In genomic region chr6:28399370-28400121, GRCh38 we compare ENCODE assay signal across 8 cellular contexts. TPM values are rescaled to one million over a fixed set of nuclear protein-coding genes. Genes with fewer than 3 reads are reported as not detected.
DNase-seq lines count a peak whose midpoint lies in the region; ATAC-seq and TF ChIP-seq lines count a peak whose summit lies in the region.

ZSCAN12 (minus strand) TSS chr6:28399747; CDS start chr6:28398405, 1,342 bp downstream.

- no peak within 1 kb of the TSS for H3K4me3 Mint-ChIP-seq in Caco-2 (ENCODE audit: unreplicated experiment)

- peak; percentile 60 for TF ChIP-seq CTCF in GM12864 (IDR thresholded peaks at IDR 0.05; ENCODE audit: low read depth, low read length, missing control alignments)
- peak; percentile 81 for TF ChIP-seq CTCF in brain microvascular endothelial cell (IDR thresholded peaks at IDR 0.05; ENCODE audit: low read depth, low read length, missing control alignments)
- no peak for TF ChIP-seq CTCF in Caco-2 (IDR thresholded peaks at IDR 0.05; ENCODE audit: insufficient read depth in 1 of 2, low read depth in 1 of 2, low read length in 1 of 2, severe bottlenecking in 1 of 2, unreplicated experiment in 1 of 2)

- POLR2A ChIA-PET in Caco-2 (lab: Charles Lee), result no interaction called here

- peak within 1 kb of the TSS; percentile 92 for H3K4me3 ChIP-seq in GM12864 (ENCODE audit: low read depth, low read length)
- H3K4me3 ChIP-seq in brain microvascular endothelial cell (ENCODE audit: low read depth, low read length), result peak within 1 kb of the TSS; percentile 97
- H3K4me3 ChIP-seq in iPS-18a (ENCODE audit: low read length), result peak within 1 kb of the TSS; percentile 98
- H3K4me3 ChIP-seq in skeletal muscle satellite cell (ENCODE audit: low read length), result peak within 1 kb of the TSS; percentile 93
- no peak within 1 kb of the TSS for H3K4me3 ChIP-seq in Caco-2 (ENCODE audit: low read depth, low read length)

- BruUV-seq in Caco-2 (replicated peaks; lab: Mats Ljungman, UMichigan), result no TSS peak

- intact Hi-C loops in Caco-2 (cut with micrococcal nuclease; ENCODE audit: unreplicated experiment), result no loop called here

- H3K27me3 Mint-ChIP-seq in Caco-2 (ENCODE audit: insufficient read depth, unreplicated experiment), result peaks cover 7% of the 10 kb centered on the region

- H3K27ac Mint-ChIP-seq in Caco-2 (ENCODE audit: unreplicated experiment), result no peak within 1 kb of the TSS

- no peaks in the 10 kb centered on the region for H3K27me3 ChIP-seq in brain microvascular endothelial cell (replicated peaks)
- H3K27me3 ChIP-seq in iPS-18a (ENCODE audit: control insufficient read depth, insufficient read depth, low read length), result peaks cover 22% of the 10 kb centered on the region
- peaks cover 8% of the 10 kb centered on the region for H3K27me3 ChIP-seq in skeletal muscle satellite cell (ENCODE audit: control insufficient read depth, insufficient read depth, low read length)
- no peaks in the 10 kb centered on the region for H3K27me3 ChIP-seq in Caco-2 (replicated peaks; ENCODE audit: control insufficient read depth, insufficient read depth, low read length)

- CTCF ChIA-PET in Caco-2 (lab: Charles Lee), result no interaction called here

- no peaks in the 10 kb centered on the region for H3K9me3 ChIP-seq in iPS-18a (ENCODE audit: control insufficient read depth, low read depth, low read length)
- H3K9me3 ChIP-seq in skeletal muscle satellite cell (replicated peaks; ENCODE audit: low read length), result no peaks in the 10 kb centered on the region
- H3K9me3 ChIP-seq in Caco-2, result no peaks in the 10 kb centered on the region

- H3K36me3 Mint-ChIP-seq in Caco-2 (ENCODE audit: insufficient read depth, unreplicated experiment), result no peaks in the 10 kb centered on the region

- H3K4me1 ChIP-seq in iPS-18a (ENCODE audit: control insufficient read depth, low read depth, low read length), result peaks cover 6% of the 10 kb centered on the region
- peaks cover 13% of the 10 kb centered on the region for H3K4me1 ChIP-seq in skeletal muscle satellite cell (ENCODE audit: control insufficient read depth, insufficient read depth, low read length)
- no peaks in the 10 kb centered on the region for H3K4me1 ChIP-seq in Caco-2

- peak; percentile 83 for DNase-seq in GM12864 (ENCODE audit: low read depth)
- DNase-seq in NCI-H146 treated with DMSO at 0.1 percent for 48 hours (lab: John Stamatoyannopoulos, UW; ENCODE audit: unreplicated experiment), result peak; percentile 79
- DNase-seq in UCSD-AML1 (lab: John Stamatoyannopoulos, UW; ENCODE audit: unreplicated experiment), result peak; percentile 62
- DNase-seq in brain microvascular endothelial cell, result peak; percentile 73
- no peak for DNase-seq in Caco-2

- in situ Hi-C loops in brain microvascular endothelial cell (cut with HindIII; ENCODE audit: low pct_ligation_motif_present, low sequenced_read_pairs), result no loop called here

- H3K4me2 ChIP-seq in skeletal muscle satellite cell (ENCODE audit: low read length), result peak within 1 kb of the TSS; percentile 95

- H3K27ac ChIP-seq in brain microvascular endothelial cell, result peak within 1 kb of the TSS; percentile 43
- H3K27ac ChIP-seq in iPS-18a (ENCODE audit: low read length), result peak within 1 kb of the TSS; percentile 85

- no peaks in the 10 kb centered on the region for H3K9me3 Mint-ChIP-seq in Caco-2 (ENCODE audit: unreplicated experiment)

- H3K36me3 ChIP-seq in brain microvascular endothelial cell (replicated peaks), result peaks cover 6% of the 10 kb centered on the region
- peaks cover 18% of the 10 kb centered on the region for H3K36me3 ChIP-seq in iPS-18a (ENCODE audit: control insufficient read depth, low read depth, low read length)
- H3K36me3 ChIP-seq in skeletal muscle satellite cell (ENCODE audit: insufficient read depth, low read length), result peaks cover 11% of the 10 kb centered on the region
- H3K36me3 ChIP-seq in Caco-2 (ENCODE audit: control insufficient read depth, insufficient read depth, low read length), result no peaks in the 10 kb centered on the region

- H3K9ac ChIP-seq in iPS-18a (ENCODE audit: low read length) (peak within 1 kb of the TSS; percentile 98), skeletal muscle satellite cell (ENCODE audit: low read depth, low read length) (peak within 1 kb of the TSS; percentile 93)

- peak; percentile 91 for ATAC-seq in HG02623 (IDR thresholded peaks at IDR 0.05; ENCODE audit: unreplicated experiment)

- no peaks in the 10 kb centered on the region for H3K4me1 Mint-ChIP-seq in Caco-2 (ENCODE audit: low read depth, unreplicated experiment)

RNA-seq across cellular contexts. Expression of gene ZSCAN12, which starts in this region (rescaled TPM):
- total RNA-seq in skeletal muscle satellite cell (2012; rRNA removed), result 3.7 and 4.1 TPM in 2 replicates
- 1.5 and 1.6 TPM in 2 replicates for total RNA-seq in Caco-2 (2022)

Comparison
In these comparisons a context has a peak if more than half of its experiments do, and no peak if none do; other contexts are left out.
1. DNase-seq: peak in GM12864 (single experiment), NCI-H146 treated with DMSO at 0.1 percent for 48 hours (single experiment), UCSD-AML1 (single experiment) and brain microvascular endothelial cell (single experiment); none in Caco-2 (0 of 2).
2. CTCF ChIP-seq: peak in GM12864 (single experiment) and brain microvascular endothelial cell (single experiment); none in Caco-2 (0 of 2).